Comparison of ENCODE assay signal across 9 cellular contexts in genomic region chr9:36903541-36904435, GRCh38.
A peak's percentile ranks its signal among the peaks of the same experiment; 100 is the strongest.
DNase-seq lines count a peak whose midpoint lies in the region; ATAC-seq lines count a peak whose summit lies in the region.
"Had no signal": no experiment of that assay in that cellular context is flagged by ENCODE, and none has a peak within 500 bp of the region (broad histone marks: within the 10 kb centered on the region; RNA-seq: fewer than 3 reads in every experiment).

No MANE protein-coding gene starts in this region.

- peaks cover 16% of the 10 kb centered on the region for H3K4me1 Mint-ChIP-seq in activated CD8-positive, alpha-beta memory T cell treated with anti-CD3 and anti-CD28 coated beads, Interleukin-2, amount 10 ng/mL, durations not matched to agents 7 days and 5 days

- peak; percentile 82 for DNase-seq in NK-92 treated with Interleukin-12 subunit alpha and Interleukin-12 subunit beta, amount 100 ng/mL, for 24 hours (lab: John Stamatoyannopoulos, UW)
- DNase-seq in NK-92 (lab: John Stamatoyannopoulos, UW; ENCODE audit: unreplicated experiment) (no peak), non-pigmented ciliary epithelial cell (ENCODE audit: low read depth) (peak; percentile 42), iPS-NIHi7 (ENCODE audit: extremely low spot score) (no peak), caudate nucleus (lab: John Stamatoyannopoulos, UW) (no peak), NCI-H526 (lab: John Stamatoyannopoulos, UW) (no peak)
- DNase-seq in activated CD8-positive, alpha-beta memory T cell treated with anti-CD3 and anti-CD28 coated beads, Interleukin-2, amount 10 ng/mL, durations not matched to agents 7 days and 5 days, result peak; percentile 76

- H3K9me3 Mint-ChIP-seq in activated CD8-positive, alpha-beta memory T cell treated with anti-CD3 and anti-CD28 coated beads, Interleukin-2, amount 10 ng/mL, durations not matched to agents 7 days and 5 days (ENCODE audit: low read depth), result no peaks in the 10 kb centered on the region

- H3K27ac Mint-ChIP-seq in activated CD8-positive, alpha-beta memory T cell treated with anti-CD3 and anti-CD28 coated beads, Interleukin-2, amount 10 ng/mL, durations not matched to agents 7 days and 5 days, result no peak overlapping the region

- no peaks in the 10 kb centered on the region for H3K36me3 Mint-ChIP-seq in activated CD8-positive, alpha-beta memory T cell treated with anti-CD3 and anti-CD28 coated beads, Interleukin-2, amount 10 ng/mL, durations not matched to agents 7 days and 5 days

- no peak overlapping the region for H3K27ac ChIP-seq in caudate nucleus (ENCODE audit: low read depth, low read length)

- no peak overlapping the region for H3K4me3 Mint-ChIP-seq in activated CD8-positive, alpha-beta memory T cell treated with anti-CD3 and anti-CD28 coated beads, Interleukin-2, amount 10 ng/mL, durations not matched to agents 7 days and 5 days

- CTCF ChIA-PET in activated CD8-positive, alpha-beta memory T cell treated with anti-CD3 and anti-CD28 coated beads, Interleukin-2, amount 10 ng/mL, durations not matched to agents 7 days and 5 days (lab: Charles Lee), result interaction anchor here (0.7 to 1.4 kb wide), 4 partner anchors 9 to 92 kb away, joined by 3 to 4 read pairs (median 4); no protein-coding TSS in a partner anchor

- ATAC-seq in HG03439 (IDR thresholded peaks at IDR 0.05; ENCODE audit: unreplicated experiment), result peak; percentile 68
- ATAC-seq in activated CD8-positive, alpha-beta memory T cell treated with anti-CD3 and anti-CD28 coated beads, Interleukin-2, amount 10 ng/mL, durations not matched to agents 7 days and 5 days, result peak; percentile 68
- ATAC-seq: mucosa of descending colon had no signal

- H3K27me3 Mint-ChIP-seq in activated CD8-positive, alpha-beta memory T cell treated with anti-CD3 and anti-CD28 coated beads, Interleukin-2, amount 10 ng/mL, durations not matched to agents 7 days and 5 days, result peaks cover 55% of the 10 kb centered on the region

Comparison
In these comparisons a context has a peak if more than half of its experiments do, and no peak if none do; other contexts are left out.
1. DNase-seq: peak in NK-92 treated with Interleukin-12 subunit alpha and Interleukin-12 subunit beta, amount 100 ng/mL, for 24 hours (single experiment), activated CD8-positive, alpha-beta memory T cell treated with anti-CD3 and anti-CD28 coated beads, Interleukin-2, amount 10 ng/mL, durations not matched to agents 7 days and 5 days (single experiment) and non-pigmented ciliary epithelial cell (single experiment); none in NK-92 (single experiment), iPS-NIHi7 (single experiment), caudate nucleus (0 of 61) and NCI-H526 (0 of 2).